22 cellular contexts compared by ENCODE assay signal in genomic region chr1:150207278-150207971, GRCh38. TPM values are rescaled to one million over a fixed set of nuclear protein-coding genes. Genes with fewer than 3 reads are reported as not detected.
"Had no signal": no experiment of that assay in that cellular context is flagged by ENCODE, and none has a peak within 500 bp of the region (broad histone marks: within the 10 kb centered on the region; RNA-seq: fewer than 3 reads in every experiment).

No MANE protein-coding gene starts in this region.

- H3K27me3 ChIP-seq: cardiac muscle cell, foreskin keratinocyte, tibial nerve had no signal

- FAIRE-seq: urothelium cell line had no signal

- H3K9me3 ChIP-seq: tibial nerve had no signal

- H3K4me3 ChIP-seq: cardiac muscle cell, tibial nerve had no signal

- H3K27ac ChIP-seq: cardiac muscle cell, epithelial cell of prostate, foreskin keratinocyte, tibial nerve had no signal

- H3K36me3 ChIP-seq: cardiac muscle cell, tibial nerve had no signal

- DNase-seq: activated B cell treated with CpG ODN at 0.5 μM for 24 hours; activated CD4-positive, alpha-beta memory T cell treated with anti-CD3 and anti-CD28 coated beads for 36 hours; activated CD4-positive, alpha-beta T cell treated with anti-CD3 and anti-CD28 coated beads for 4 hours; activated T-cell treated with anti-CD3 and anti-CD28 coated beads for 4 hours; foreskin keratinocyte; hypothalamus; islet precursor cell; nephron progenitor cell; nucleus accumbens; posterior cingulate gyrus; retina; stimulated activated CD8-positive, alpha-beta memory T cell treated with anti-CD3 and anti-CD28 coated beads, Interleukin-4, amount 100 ng/mL, for 48 hours; stimulated activated naive CD4-positive, alpha-beta T cell had no signal

- H3K4me1 ChIP-seq: foreskin keratinocyte, tibial nerve had no signal

RNA-seq across cellular contexts. Expression of gene CA14, which starts 50.1 kb away (rescaled TPM):
- total RNA-seq: activated B cell treated with CpG ODN at 0.5 μM for 24 hours; activated CD4-positive, alpha-beta memory T cell treated with anti-CD3 and anti-CD28 coated beads for 36 hours; activated T-helper 1 cell treated with anti-CD3 and anti-CD28 coated beads, Interleukin-12 subunit alpha, Interleukin-12 subunit beta, Interleukin-2, Interleukin-4 antibody, amounts not matched to agents 30 ng/mL and 10 ng/mL and 1 ng/mL, durations not matched to agents 14 hours and 24 hours and 36 hours; dermis microvascular lymphatic vessel endothelial cell; fibroblast of lung; lung microvascular endothelial cell; myocyte had no signal
